In the genomic region with DNA sequence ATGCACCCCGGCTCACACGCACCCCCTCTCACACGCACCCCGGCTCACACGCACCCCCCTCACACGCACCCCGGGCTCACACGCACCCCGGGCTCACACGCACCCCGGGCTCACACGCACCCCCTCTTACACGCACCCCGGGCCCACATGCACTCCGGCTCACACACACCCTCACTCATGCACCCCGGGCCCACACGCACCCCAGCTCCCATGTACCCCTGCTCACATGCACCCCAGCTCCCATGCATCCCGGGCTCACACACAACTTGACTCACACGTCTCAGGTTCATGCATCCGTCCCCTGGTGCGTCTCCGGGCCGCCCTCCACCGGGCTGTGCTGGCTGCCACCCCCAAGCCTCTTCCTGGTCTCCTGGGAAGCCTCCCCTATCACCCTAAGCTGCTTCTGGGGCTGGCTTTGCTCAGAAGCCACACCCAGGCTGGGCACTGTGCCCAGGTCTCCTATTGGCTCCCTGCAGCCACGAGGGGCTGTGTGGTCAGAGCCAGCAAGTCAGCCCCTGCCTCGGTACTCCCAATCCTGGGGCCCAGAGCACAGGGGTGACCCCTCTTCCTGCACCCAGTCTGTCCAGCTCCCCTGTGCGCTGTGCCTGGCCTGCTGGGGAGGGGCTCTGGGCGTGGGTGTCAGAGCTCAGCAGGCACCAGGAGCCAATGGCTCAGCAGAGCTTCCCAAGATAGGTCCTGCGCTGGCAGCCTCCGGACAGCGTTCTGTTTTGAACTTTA, we compare ENCODE assay signal across 1 cellular context.
TF ChIP-seq lines count a peak whose summit lies in the region.

No MANE protein-coding gene starts in this region.

TF ChIP-seq in endothelial cell of umbilical vein, 7 proteins besides CTCF, POLR2A, EP300 and RAD21 (continued from another document):
- TF ChIP-seq MYC (IDR thresholded peaks at IDR 0.05; ENCODE audit: low read depth, low read length) (no peak), GATA2 (IDR thresholded peaks at IDR 0.05; ENCODE audit: insufficient read depth, insufficient read length, low read depth, low read length) (no peak), FOS (IDR thresholded peaks at IDR 0.05; ENCODE audit: borderline replicate concordance, insufficient read depth, low read length) (no peak), JUN (IDR thresholded peaks at IDR 0.05; ENCODE audit: borderline replicate concordance, insufficient read depth, insufficient read length, low read depth) (no peak)
- TF ChIP-seq, protein P1, sequence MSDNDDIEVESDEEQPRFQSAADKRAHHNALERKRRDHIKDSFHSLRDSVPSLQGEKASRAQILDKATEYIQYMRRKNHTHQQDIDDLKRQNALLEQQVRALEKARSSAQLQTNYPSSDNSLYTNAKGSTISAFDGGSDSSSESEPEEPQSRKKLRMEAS (IDR thresholded peaks at IDR 0.05; ENCODE audit: insufficient read depth, insufficient read length) = no peak
